In the genomic region with DNA sequence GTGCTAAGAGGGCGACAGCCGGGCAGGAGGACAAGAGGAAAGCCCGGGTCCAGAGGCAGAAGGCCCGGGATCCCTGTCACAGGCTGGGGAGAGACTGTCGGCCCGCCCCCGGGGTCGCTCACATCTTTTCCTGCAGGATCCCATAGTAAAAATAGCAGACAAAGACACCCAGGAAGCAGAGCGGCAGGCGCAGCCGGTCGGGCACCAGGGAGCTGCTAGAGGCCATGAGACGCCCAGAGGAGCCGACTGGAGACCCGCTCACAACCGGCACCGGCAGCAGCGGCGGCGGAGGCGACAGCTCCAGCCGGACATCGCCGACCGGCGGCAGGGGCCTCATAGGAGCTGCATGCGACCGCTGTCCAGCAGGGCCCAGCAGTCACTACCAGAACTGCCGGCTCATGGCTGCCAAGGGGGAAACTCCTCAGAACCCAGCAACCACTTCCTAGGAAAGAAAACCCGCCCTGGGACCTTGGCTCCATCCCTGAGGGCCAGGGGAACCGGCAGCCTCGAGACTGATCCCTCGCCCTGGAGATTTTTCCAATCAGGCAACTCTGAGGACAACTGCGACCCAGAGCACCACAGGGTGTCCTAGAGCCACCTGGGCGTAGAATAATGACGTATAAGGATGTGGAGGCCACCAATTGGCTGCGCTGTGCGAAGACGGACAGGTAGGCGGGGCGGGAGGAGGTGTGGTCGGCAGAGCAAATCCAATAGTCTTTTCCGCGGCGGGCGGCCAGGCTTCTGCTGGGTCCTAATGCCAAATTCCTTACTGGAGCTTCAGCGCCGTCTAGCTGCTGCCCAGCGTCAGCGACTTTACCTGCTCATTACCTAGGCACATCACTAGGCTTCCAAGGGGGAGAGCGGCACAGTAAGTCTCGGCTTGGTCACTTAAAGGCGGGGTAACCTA, we compare ENCODE assay signal across 8 cellular contexts. TPM values are rescaled to one million over a fixed set of nuclear protein-coding genes. Genes with fewer than 3 reads are reported as not detected.
DNase-seq lines count a peak whose midpoint lies in the region; ATAC-seq and TF ChIP-seq lines count a peak whose summit lies in the region.

A gene with protein sequence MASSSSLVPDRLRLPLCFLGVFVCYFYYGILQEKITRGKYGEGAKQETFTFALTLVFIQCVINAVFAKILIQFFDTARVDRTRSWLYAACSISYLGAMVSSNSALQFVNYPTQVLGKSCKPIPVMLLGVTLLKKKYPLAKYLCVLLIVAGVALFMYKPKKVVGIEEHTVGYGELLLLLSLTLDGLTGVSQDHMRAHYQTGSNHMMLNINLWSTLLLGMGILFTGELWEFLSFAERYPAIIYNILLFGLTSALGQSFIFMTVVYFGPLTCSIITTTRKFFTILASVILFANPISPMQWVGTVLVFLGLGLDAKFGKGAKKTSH (minus strand): TSS at position 357 of the 907 bp plus-strand sequence. CDS start 131 bp downstream, at position 226.

- DNase-seq in Caki2 (ENCODE audit: low read depth) (peak; percentile 99), HUDEP-2 (lab: John Stamatoyannopoulos, UW; ENCODE audit: unreplicated experiment in 76 of 76) (peak; percentile 42 to 99 (median 97)), NT2/D1 (ENCODE audit: low read depth, low spot score) (peak; percentile 95), endodermal cell (peak; percentile 100)
- peak; percentile 98 for DNase-seq in activated CD8-positive, alpha-beta memory T cell treated with anti-CD3 and anti-CD28 coated beads, Interleukin-2, amount 50 U/mL, for 1 hour (ENCODE audit: extremely low read depth)
- peak; percentile 98 for DNase-seq in stimulated activated CD8-positive, alpha-beta memory T cell treated with anti-CD3 and anti-CD28 coated beads, Interleukin-15, amount 100 ng/mL, for 48 hours (ENCODE audit: low read depth in 2 of 2)

- in situ Hi-C loops in Caki2 (cut with HindIII; ENCODE audit: low pct_unique_long_range_greater_than_20kb, low sequenced_read_pairs) = no loop called here

- no peaks in the 10 kb centered on the region for H3K9me3 ChIP-seq in NT2/D1 (ENCODE audit: insufficient read depth, low read length)
- H3K9me3 ChIP-seq in endodermal cell (ENCODE audit: control insufficient read depth, low read length) = no peaks in the 10 kb centered on the region
- H3K9me3 ChIP-seq in mesodermal cell (ENCODE audit: control insufficient read depth, low read length) = no peaks in the 10 kb centered on the region

- ATAC-seq in GM21367 (IDR thresholded peaks at IDR 0.05; ENCODE audit: unreplicated experiment) = peak; percentile 78

- H3K27me3 ChIP-seq in NT2/D1 (ENCODE audit: insufficient read depth, insufficient read length) (no peaks in the 10 kb centered on the region), endodermal cell (ENCODE audit: control insufficient read depth, insufficient read depth, low read length, poor library complexity, severe bottlenecking) (no peaks in the 10 kb centered on the region)

- H3K36me3 ChIP-seq in NT2/D1 (ENCODE audit: insufficient read depth, insufficient read length, low read length) = peaks cover 54% of the 10 kb centered on the region
- peaks cover 33% of the 10 kb centered on the region for H3K36me3 ChIP-seq in endodermal cell (ENCODE audit: control insufficient read depth, insufficient read depth, low read length)
- peaks cover 44% of the 10 kb centered on the region for H3K36me3 ChIP-seq in mesodermal cell (ENCODE audit: control insufficient read depth, insufficient read depth, low read length)

- no peaks in the 10 kb centered on the region for H3K4me1 ChIP-seq in NT2/D1 (ENCODE audit: insufficient read depth, insufficient read length)
- H3K4me1 ChIP-seq in endodermal cell (ENCODE audit: control insufficient read depth, insufficient read depth, low read length) = no peaks in the 10 kb centered on the region
- no peaks in the 10 kb centered on the region for H3K4me1 ChIP-seq in mesodermal cell (ENCODE audit: control insufficient read depth, insufficient read depth, low read length, poor library complexity, severe bottlenecking)

- no peaks in the 10 kb centered on the region for H3K9me3 Mint-ChIP-seq in endodermal cell

- H3K27ac Mint-ChIP-seq in endodermal cell = peak within 1 kb of the TSS; percentile 99

- H3K4me3 ChIP-seq in NT2/D1 (ENCODE audit: insufficient read length, low read depth) = peak within 1 kb of the TSS; percentile 92
- H3K4me3 ChIP-seq in endodermal cell (ENCODE audit: low read length) = peak within 1 kb of the TSS; percentile 95
- peak within 1 kb of the TSS; percentile 93 for H3K4me3 ChIP-seq in mesodermal cell (ENCODE audit: extremely low read depth, insufficient read depth, low read length, poor library complexity, severe bottlenecking)

- TF ChIP-seq CTCF in endodermal cell (conservative IDR thresholded peaks at IDR 0.05) = peak; percentile 84

- H3K27me3 Mint-ChIP-seq in endodermal cell (ENCODE audit: insufficient read depth) = no peaks in the 10 kb centered on the region

- peaks cover 8% of the 10 kb centered on the region for H3K4me1 Mint-ChIP-seq in endodermal cell

- H3K4me3 Mint-ChIP-seq in endodermal cell = peak within 1 kb of the TSS; percentile 94

- peak within 1 kb of the TSS; percentile 96 for H3K9ac ChIP-seq in NT2/D1 (ENCODE audit: insufficient read length, low read depth)
- H3K9ac ChIP-seq in endodermal cell (ENCODE audit: extremely low read depth, low read length, poor library complexity, severe bottlenecking) = peak within 1 kb of the TSS; percentile 95

- peaks cover 37% of the 10 kb centered on the region for H3K36me3 Mint-ChIP-seq in endodermal cell (ENCODE audit: low read depth)

- peak within 1 kb of the TSS; percentile 97 for H3K27ac ChIP-seq in endodermal cell (ENCODE audit: low read depth, low read length)
- H3K27ac ChIP-seq in mesodermal cell (ENCODE audit: low read depth, low read length, severe bottlenecking) = peak within 1 kb of the TSS; percentile 95

- 1 to 3% methylated on average over 31 to 53 of the region's 53 CpGs for WGBS in endodermal cell (ENCODE audit: insufficient coverage in 1 of 2, insufficient read length in 1 of 2), 2 experiments
- 1% methylated on average over 42 to 52 of the region's 53 CpGs for WGBS in mesodermal cell (ENCODE audit: insufficient coverage in 2 of 2), 2 experiments

RNA-seq across cellular contexts. Expression of the gene that starts here (rescaled TPM):
- total RNA-seq in Caki2 (2014; rRNA removed; shearing (Covaris generic); ENCODE audit: low replicate concordance) = 78.0 and 106 TPM in 2 replicates
- 10 to 100 TPM; 59.4 to 80.5 TPM for total RNA-seq in endodermal cell
- polyA plus RNA-seq in endodermal cell (2013, experiment 1 of 2) = 69.1 TPM
- 55.1 TPM for polyA plus RNA-seq in endodermal cell (2013, experiment 2 of 2)
- 71.5 TPM for polyA plus RNA-seq in mesodermal cell (2013, experiment 1 of 2)
- 63.3 TPM for polyA plus RNA-seq in mesodermal cell (2013, experiment 2 of 2)

Comparison
In these comparisons a context has a peak if more than half of its experiments do, and no peak if none do; other contexts are left out.
1. Peak in every context shown above with its lines: DNase-seq, ATAC-seq, H3K4me3 ChIP-seq and H3K27ac ChIP-seq.